In the genomic region with DNA sequence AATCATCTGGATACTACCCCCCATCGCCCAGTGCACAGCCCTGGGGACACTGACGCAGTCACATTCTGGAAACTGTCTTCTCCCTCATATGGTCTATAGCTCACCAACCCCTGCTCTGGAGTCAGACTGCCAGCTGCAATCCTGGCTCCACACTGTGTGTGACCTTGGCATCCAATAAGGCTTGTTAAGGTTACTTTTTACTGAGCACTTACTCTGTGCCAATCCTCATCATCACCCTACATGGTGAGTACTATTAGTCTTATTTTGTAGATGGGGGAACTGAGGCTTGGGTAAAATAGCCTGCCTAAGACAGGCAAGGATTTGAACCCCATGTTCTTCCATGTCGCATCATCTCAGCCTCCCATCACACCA, we compare ENCODE assay signal across 8 cellular contexts. TPM values are rescaled to one million over a fixed set of nuclear protein-coding genes. Genes with fewer than 3 reads are reported as not detected.
DNase-seq lines count a peak whose midpoint lies in the region; ATAC-seq and TF ChIP-seq lines count a peak whose summit lies in the region.

No MANE protein-coding gene starts in this region.

- no peak overlapping the region for H4K91ac ChIP-seq in H9 (ENCODE audit: insufficient read length, low read depth, low read length)

- H3K79me1 ChIP-seq in H9 (ENCODE audit: insufficient read depth, low read depth, low read length, poor library complexity, severe bottlenecking): no peaks in the 10 kb centered on the region

- no peak overlapping the region for H3K9ac ChIP-seq in H9 (ENCODE audit: extremely low read depth, insufficient read length, low read length)

- H3K4me2 ChIP-seq in H9 (ENCODE audit: insufficient read depth, insufficient read length, low read length): peak overlapping the region; percentile 15

- H4K5ac ChIP-seq in H9 (ENCODE audit: insufficient read length, low read depth, low read length): no peak overlapping the region

- H3K56ac ChIP-seq in H9 (ENCODE audit: insufficient read length, low read depth, low read length): no peak overlapping the region

- no peaks in the 10 kb centered on the region; the same call in none of the 2 replicates for H3K27me3 Mint-ChIP-seq in H9 (ENCODE audit: low read depth)
- H3K27me3 Mint-ChIP-seq in activated CD4-positive, alpha-beta memory T cell treated with anti-CD3 and anti-CD28 coated beads, Interleukin-2, amount 10 ng/mL, durations not matched to agents 7 days and 5 days: peaks cover 10% of the 10 kb centered on the region

- H3K27me3 ChIP-seq in H9 (ENCODE audit: insufficient read depth, low read length) (no peaks in the 10 kb centered on the region), left ventricle myocardium inferior (ENCODE audit: low read depth) (no peaks in the 10 kb centered on the region)

- peak overlapping the region in 2 of 3 experiments; percentile 74 to 97; a peak in 5 of 7 replicates for H3K27ac Mint-ChIP-seq in H9
- peak overlapping the region; percentile 47 for H3K27ac Mint-ChIP-seq in activated CD4-positive, alpha-beta memory T cell treated with anti-CD3 and anti-CD28 coated beads, Interleukin-2, amount 10 ng/mL, durations not matched to agents 7 days and 5 days

- no peak overlapping the region for H3K18ac ChIP-seq in H9 (ENCODE audit: insufficient read length, low read depth, low read length)

- H2AK5ac ChIP-seq in H9 (ENCODE audit: insufficient read length, low read length): no peak overlapping the region

- WGBS in H9 (ENCODE audit: extremely low coverage, insufficient read length, low lambda C conversion rate): no CpG with 5 or more reads among the region's 3 CpGs

- no peak overlapping the region for H2BK15ac ChIP-seq in H9 (ENCODE audit: low read depth, low read length)

- ATAC-seq in HG02852 (IDR thresholded peaks at IDR 0.05; ENCODE audit: unreplicated experiment): no peak

- H3K4me1 Mint-ChIP-seq in H9: peaks cover 83 to 88% of the 10 kb centered on the region in 2 experiments
- peaks cover 21% of the 10 kb centered on the region for H3K4me1 Mint-ChIP-seq in activated CD4-positive, alpha-beta memory T cell treated with anti-CD3 and anti-CD28 coated beads, Interleukin-2, amount 10 ng/mL, durations not matched to agents 7 days and 5 days

- H4K8ac ChIP-seq in H9 (replicated peaks; ENCODE audit: insufficient read length, low read depth, low read length): no peak overlapping the region

- TF ChIP-seq CTCF in H9 (conservative IDR thresholded peaks at IDR 0.05) (no peak), left ventricle myocardium inferior (IDR thresholded peaks at IDR 0.05; ENCODE audit: borderline replicate concordance) (no peak)

- H3K4me1 ChIP-seq in H9 (ENCODE audit: insufficient read depth, low read length) (peaks cover 36% of the 10 kb centered on the region), left ventricle myocardium inferior (peaks cover 100% of the 10 kb centered on the region)

- H3K4me3 ChIP-seq in left ventricle myocardium inferior (peak overlapping the region; percentile 56), skin epidermis (peak overlapping the region in 6 of 7 experiments; percentile 14 to 38 (median 29))

- H2BK120ac ChIP-seq in H9 (ENCODE audit: low read depth, low read length, poor library complexity, severe bottlenecking): no peak overlapping the region

- no peaks in the 10 kb centered on the region for H3K79me2 ChIP-seq in H9 (ENCODE audit: insufficient read depth, low read length)

- no peak overlapping the region for H2BK12ac ChIP-seq in H9 (ENCODE audit: insufficient read length, low read depth, low read length)

- H3K23ac ChIP-seq in H9 (ENCODE audit: insufficient read length, low read depth, low read length): no peak overlapping the region

- H3T11ph ChIP-seq in H9 (ENCODE audit: low read length): no peak overlapping the region

- no peaks in the 10 kb centered on the region for H3K36me3 ChIP-seq in left ventricle myocardium inferior

- H3K4ac ChIP-seq in H9 (ENCODE audit: low read depth, low read length): no peak overlapping the region

- H2AFZ ChIP-seq in H9 (ENCODE audit: low read length): no peak overlapping the region

- H2BK20ac ChIP-seq in H9 (ENCODE audit: low read depth, low read length, poor library complexity, severe bottlenecking): no peak overlapping the region

- H3K9me3 Mint-ChIP-seq in H9: no peaks in the 10 kb centered on the region; a peak in 1 of 5 replicates
- H3K9me3 Mint-ChIP-seq in activated CD4-positive, alpha-beta memory T cell treated with anti-CD3 and anti-CD28 coated beads, Interleukin-2, amount 10 ng/mL, durations not matched to agents 7 days and 5 days: no peaks in the 10 kb centered on the region

- H2BK5ac ChIP-seq in H9 (ENCODE audit: insufficient read length, low read length): no peak overlapping the region

- H3K9me3 ChIP-seq in H9 (ENCODE audit: control insufficient read depth, low read depth, low read length) (no peaks in the 10 kb centered on the region), left ventricle myocardium inferior (replicated peaks) (no peaks in the 10 kb centered on the region)

- no peaks in the 10 kb centered on the region for H3K36me3 Mint-ChIP-seq in H9 (ENCODE audit: insufficient read depth in 1 of 3, low read depth in 3 of 3)
- no peaks in the 10 kb centered on the region for H3K36me3 Mint-ChIP-seq in activated CD4-positive, alpha-beta memory T cell treated with anti-CD3 and anti-CD28 coated beads, Interleukin-2, amount 10 ng/mL, durations not matched to agents 7 days and 5 days (ENCODE audit: low read depth)

- intact Hi-C loops in left ventricle myocardium inferior (cut with micrococcal nuclease): no loop called here

- H3K14ac ChIP-seq in H9 (ENCODE audit: insufficient read depth, low read length): no peak overlapping the region

- peak overlapping the region; percentile 25 to 49; a peak in 2 of 5 replicates for H3K4me3 Mint-ChIP-seq in H9
- peak overlapping the region; percentile 73 for H3K4me3 Mint-ChIP-seq in activated CD4-positive, alpha-beta memory T cell treated with anti-CD3 and anti-CD28 coated beads, Interleukin-2, amount 10 ng/mL, durations not matched to agents 7 days and 5 days

- POLR2A ChIA-PET in activated CD4-positive, alpha-beta memory T cell treated with anti-CD3 and anti-CD28 coated beads, Interleukin-2, amount 10 ng/mL, durations not matched to agents 7 days and 5 days (lab: Charles Lee): interaction anchor here (0.9 to 1.8 kb wide), 3 partner anchors 46 to 250 kb away, joined by 3 to 5 read pairs (median 4); no protein-coding TSS in a partner anchor

- CTCF ChIA-PET in activated CD4-positive, alpha-beta memory T cell treated with anti-CD3 and anti-CD28 coated beads, Interleukin-2, amount 10 ng/mL, durations not matched to agents 7 days and 5 days (lab: Charles Lee): interaction anchor here (0.9 to 5.4 kb wide), 16 partner anchors 10 to 268 kb away, joined by 3 to 82 read pairs (median 4); a partner anchor contains a TSS

- H4K20me1 ChIP-seq in H9 (ENCODE audit: control insufficient read depth, insufficient read depth, insufficient read length): no peaks in the 10 kb centered on the region

- H3K23me2 ChIP-seq in H9 (ENCODE audit: insufficient read length, low read depth, low read length, poor library complexity, severe bottlenecking): peaks cover 2% of the 10 kb centered on the region

- H3K27ac ChIP-seq in H9 (ENCODE audit: insufficient read length, low read depth, low read length): no peak overlapping the region
- H3K27ac ChIP-seq in left ventricle myocardium inferior (replicated peaks): peak overlapping the region; percentile 97
- peak overlapping the region in 18 of 21 experiments; percentile 17 to 88 (median 68) for H3K27ac ChIP-seq in skin epidermis

- no peak for DNase-seq in H9
- DNase-seq in activated CD4-positive, alpha-beta memory T cell treated with anti-CD3 and anti-CD28 coated beads, Interleukin-2, amount 10 ng/mL, durations not matched to agents 7 days and 5 days: no peak
- DNase-seq in left ventricle myocardium inferior: no peak
- no peak for DNase-seq in NCI-H774 (lab: John Stamatoyannopoulos, UW)
- no peak for DNase-seq in NCI-H2107 treated with DMSO at 0.1 percent for 48 hours (lab: John Stamatoyannopoulos, UW; ENCODE audit: unreplicated experiment)
- no peak for DNase-seq in H4 (ENCODE audit: low spot score)

RNA-seq across cellular contexts. Expression of a gene that starts 34.9 kb away (rescaled TPM):
- 23.7 and 29.4 TPM in 2 replicates for total RNA-seq in H9 (2021)
- total RNA-seq in activated CD4-positive, alpha-beta memory T cell treated with anti-CD3 and anti-CD28 coated beads, Interleukin-2, amount 10 ng/mL, durations not matched to agents 7 days and 5 days: 10 to 100 TPM; 16.9 to 18.9 TPM
- 40.1 TPM for total RNA-seq in left ventricle myocardium inferior
- total RNA-seq in H4 (2014; rRNA removed; shearing (Covaris generic)): 2.0 and 3.6 TPM in 2 replicates
